9 cellular contexts compared by ENCODE assay signal in the genomic region with DNA sequence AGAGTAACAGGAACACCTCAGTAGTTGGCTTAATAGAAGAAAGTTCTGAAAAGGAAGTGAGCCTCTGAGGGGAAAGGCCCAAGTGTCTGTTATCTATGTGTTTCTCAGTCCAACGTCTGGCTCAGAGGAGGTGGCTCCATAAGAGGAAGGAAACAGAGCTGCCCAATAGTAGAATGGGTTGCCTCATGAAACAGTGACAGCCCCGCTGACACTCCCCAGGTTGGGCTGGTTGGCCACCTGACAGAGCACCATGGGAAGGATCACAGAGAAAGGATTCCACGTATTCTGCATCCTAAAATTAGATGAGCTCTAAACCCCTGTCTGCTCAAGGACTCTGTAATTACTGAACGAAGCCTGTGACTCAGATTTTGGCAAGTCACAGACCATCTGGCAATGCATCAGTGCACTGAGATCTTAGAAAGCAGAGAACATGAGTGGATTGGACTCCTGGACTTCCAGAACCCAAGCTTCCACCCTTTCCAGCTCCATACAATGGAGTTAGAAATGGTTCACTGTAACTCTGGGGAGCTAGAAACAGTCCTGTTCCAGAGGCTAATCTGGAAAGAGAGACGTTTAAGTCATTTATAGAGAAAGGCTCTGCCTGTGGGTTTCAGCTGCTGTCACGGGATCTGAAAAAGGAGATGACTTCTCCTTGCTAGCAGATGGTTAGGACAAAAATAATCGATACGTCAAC. TPM values are rescaled to one million over a fixed set of nuclear protein-coding genes. Genes with fewer than 3 reads are reported as not detected.
DNase-seq lines count a peak whose midpoint lies in the region; ATAC-seq and TF ChIP-seq lines count a peak whose summit lies in the region.
"Had no signal": no experiment of that assay in that cellular context is flagged by ENCODE, and none has a peak within 500 bp of the region (broad histone marks: within the 10 kb centered on the region; RNA-seq: fewer than 3 reads in every experiment).

No MANE protein-coding gene starts in this region.

- no peaks in the 10 kb centered on the region for H3K9me3 ChIP-seq in thyroid gland

- POLR2A ChIA-PET in RWPE1 (lab: Yijun Ruan, JAX; ENCODE audit: low non-redundant PET) = no interaction called here

- no peak overlapping the region for H3K4me3 ChIP-seq in fibroblast of mammary gland (ENCODE audit: control insufficient read depth, low read depth, low read length)
- no peak overlapping the region for H3K4me3 ChIP-seq in thyroid gland (replicated peaks in 1 of 3)
- H3K4me3 ChIP-seq: lung had no signal

- CTCF ChIA-PET in RWPE1 (lab: Yijun Ruan, JAX) = interaction anchor here (0.6 to 1.3 kb wide), 2 partner anchors 24 to 457 kb away, joined by 3 to 4 read pairs; no protein-coding TSS in a partner anchor

- DNase-seq in AML-193 (lab: John Stamatoyannopoulos, UW) = peak; percentile 83 to 93
- DNase-seq in NCI-H446 treated with DMSO at 0.1 percent for 48 hours (lab: John Stamatoyannopoulos, UW) = peak; percentile 83
- peak; percentile 64 for DNase-seq in fibroblast of mammary gland (ENCODE audit: low read depth)
- no peak for DNase-seq in RWPE1 (ENCODE audit: low spot score)
- DNase-seq in thyroid gland = no peak
- no peak for DNase-seq in cerebellar nuclear complex (lab: John Stamatoyannopoulos, UW)

- peak; percentile 93 for ATAC-seq in GM18519 (IDR thresholded peaks at IDR 0.05; ENCODE audit: low FRiP score, unreplicated experiment)
- peak; percentile 97 for ATAC-seq in HG02870 (IDR thresholded peaks at IDR 0.05; ENCODE audit: unreplicated experiment)

- no peak for TF ChIP-seq POLR2A in thyroid gland (IDR thresholded peaks at IDR 0.05)

- no peaks in the 10 kb centered on the region for H3K27me3 ChIP-seq in thyroid gland

- H3K27ac ChIP-seq in RWPE1 = no peak overlapping the region
- no peak overlapping the region for H3K27ac ChIP-seq in thyroid gland

- intact Hi-C loops in thyroid gland (cut with DNase I) = no loop called here

- H3K36me3 ChIP-seq in thyroid gland = no peaks in the 10 kb centered on the region

- H3K4me1 ChIP-seq in thyroid gland = no peaks in the 10 kb centered on the region

- no peak for TF ChIP-seq CTCF in fibroblast of mammary gland (conservative IDR thresholded peaks at IDR 0.05; ENCODE audit: control insufficient read depth, insufficient read depth, low read depth, low read length)
- TF ChIP-seq CTCF in RWPE1 (conservative IDR thresholded peaks at IDR 0.05; ENCODE audit: low read depth) = no peak
- TF ChIP-seq CTCF in thyroid gland (IDR thresholded peaks at IDR 0.05) = no peak

- 51 to 54% methylated on average over 7 to 8 of the region's 8 CpGs for WGBS in thyroid gland, 2 donors

RNA-seq across cellular contexts. Expression of a gene that starts 2.9 kb away (rescaled TPM):
- total RNA-seq in thyroid gland = not detected

RNA-seq across cellular contexts. Expression of a gene that starts 19.9 kb away (rescaled TPM):
- total RNA-seq in thyroid gland = 10 to 100 TPM in 1 of 4 donors, 1 to 10 TPM in 3; 2.2 to 29.7 (median 5.1) TPM

RNA-seq across cellular contexts. Expression of a gene that starts 40.7 kb away (rescaled TPM):
- total RNA-seq in thyroid gland = 10 to 100 TPM; 22.6 to 42.2 (median 37.0) TPM

RNA-seq across cellular contexts. Expression of a gene that starts 59.7 kb away (rescaled TPM):
- 10 to 100 TPM; 17.1 to 21.1 (median 19.3) TPM for total RNA-seq in thyroid gland

Comparison
In these comparisons a context has a peak if more than half of its experiments do, and no peak if none do; other contexts are left out.
1. DNase-seq: peak in AML-193 (2 of 2), NCI-H446 treated with DMSO at 0.1 percent for 48 hours (single experiment) and fibroblast of mammary gland (single experiment); none in RWPE1 (single experiment), thyroid gland (0 of 2) and cerebellar nuclear complex (0 of 2).